ENCODE assay signal across 23 cellular contexts in the genomic region with DNA sequence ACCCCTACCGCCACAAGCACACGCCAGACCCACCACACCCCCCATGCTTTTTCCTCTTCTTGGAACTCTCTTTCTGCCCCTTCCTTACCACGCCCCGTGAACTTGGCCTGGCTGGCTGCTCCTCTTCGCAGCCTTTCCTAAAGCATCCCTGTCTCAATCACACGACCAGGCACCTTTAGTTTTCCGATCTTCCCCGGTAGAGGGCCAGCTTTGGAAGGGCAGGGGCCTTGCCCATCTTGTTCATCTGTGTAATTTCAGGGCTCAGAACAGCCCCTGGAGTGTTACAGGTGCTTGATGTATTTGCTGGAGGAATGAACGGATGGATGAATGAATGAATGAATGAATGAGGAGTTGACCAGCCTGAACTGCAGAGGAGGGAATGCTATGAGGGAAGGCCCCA. TPM values are rescaled to one million over a fixed set of nuclear protein-coding genes. Genes with fewer than 3 reads are reported as not detected.
DNase-seq lines count a peak whose midpoint lies in the region; ATAC-seq and TF ChIP-seq lines count a peak whose summit lies in the region.
"Had no signal": no experiment of that assay in that cellular context is flagged by ENCODE, and none has a peak within 500 bp of the region (broad histone marks: within the 10 kb centered on the region; RNA-seq: fewer than 3 reads in every experiment).

No MANE protein-coding gene starts in this region.

- peak overlapping the region; percentile 83 for H3K27ac ChIP-seq in angular gyrus (ENCODE audit: low read depth, low read length)
- no peak overlapping the region for H3K27ac ChIP-seq in endodermal cell (ENCODE audit: low read depth, low read length)
- H3K27ac ChIP-seq in temporal lobe (ENCODE audit: low read depth, low read length), result peak overlapping the region; percentile 60
- H3K27ac ChIP-seq: 22Rv1; BLaER1 treated with 17β-estradiol and CSF1 and Interleukin-3, amounts not matched to agents 10 nM and 100 nM; Peyer's patch had no signal

- H3K36me3 ChIP-seq in endodermal cell (ENCODE audit: control insufficient read depth, insufficient read depth, low read length), result no peaks in the 10 kb centered on the region
- H3K36me3 ChIP-seq: BLaER1 treated with 17β-estradiol and CSF1 and Interleukin-3, amounts not matched to agents 10 nM and 100 nM; Peyer's patch had no signal

- DNase-seq in DMS 273 (lab: John Stamatoyannopoulos, UW; ENCODE audit: unreplicated experiment), result peak; percentile 58
- no peak for DNase-seq in DMS 273 treated with DMSO at 0.1 percent for 48 hours (lab: John Stamatoyannopoulos, UW)
- no peak for DNase-seq in endodermal cell
- no peak for DNase-seq in nephron progenitor cell
- no peak for DNase-seq in omental fat pad (ENCODE audit: low spot score)
- DNase-seq: CD4-positive, alpha-beta memory T cell; GOT3; Kasumi-1; NCI-H1694; NCI-H2081 treated with DMSO at 0.1 percent for 48 hours; NCI-H2171 treated with DMSO at 0.1 percent for 48 hours; NCI-H524 treated with DMSO at 0.1 percent for 48 hours; NCI-H82 had no signal

- no peaks in the 10 kb centered on the region for H3K36me3 Mint-ChIP-seq in endodermal cell (ENCODE audit: low read depth)
- H3K36me3 Mint-ChIP-seq in nephron progenitor cell (ENCODE audit: low read depth), result no peaks in the 10 kb centered on the region
- H3K36me3 Mint-ChIP-seq: CD4-positive, alpha-beta memory T cell had no signal

- H3K27ac Mint-ChIP-seq in endodermal cell, result no peak overlapping the region
- no peak overlapping the region for H3K27ac Mint-ChIP-seq in nephron progenitor cell
- H3K27ac Mint-ChIP-seq: CD4-positive, alpha-beta memory T cell had no signal

- H3K9me3 Mint-ChIP-seq in endodermal cell (no peaks in the 10 kb centered on the region), nephron progenitor cell (no peaks in the 10 kb centered on the region)
- H3K9me3 Mint-ChIP-seq: CD4-positive, alpha-beta memory T cell had no signal

- H3K4me3 Mint-ChIP-seq in endodermal cell (no peak overlapping the region), nephron progenitor cell (no peak overlapping the region)
- H3K4me3 Mint-ChIP-seq: CD4-positive, alpha-beta memory T cell had no signal

- H3K27me3 Mint-ChIP-seq in endodermal cell (ENCODE audit: insufficient read depth) (peaks cover 7% of the 10 kb centered on the region), nephron progenitor cell (ENCODE audit: low read depth, poor library complexity) (peaks cover 28% of the 10 kb centered on the region)

- ATAC-seq in omental fat pad (ENCODE audit: low FRiP score), result no peak
- no peak for ATAC-seq in GM19351 (IDR thresholded peaks at IDR 0.05; ENCODE audit: unreplicated experiment)

- H3K9me3 ChIP-seq in endodermal cell (ENCODE audit: control insufficient read depth, low read length), result no peaks in the 10 kb centered on the region
- H3K9me3 ChIP-seq: BLaER1 treated with 17β-estradiol and CSF1 and Interleukin-3, amounts not matched to agents 10 nM and 100 nM; Caco-2; Peyer's patch had no signal

- H3K27me3 ChIP-seq in endodermal cell (ENCODE audit: control insufficient read depth, insufficient read depth, low read length, poor library complexity, severe bottlenecking), result peaks cover 14% of the 10 kb centered on the region
- H3K27me3 ChIP-seq: Peyer's patch had no signal

- no peaks in the 10 kb centered on the region for H3K4me1 ChIP-seq in endodermal cell (ENCODE audit: control insufficient read depth, insufficient read depth, low read length)
- H3K4me1 ChIP-seq: Caco-2, Peyer's patch had no signal

- 93 to 96% methylated on average over 5 to 9 of the region's 9 CpGs for WGBS in endodermal cell (ENCODE audit: insufficient coverage in 1 of 2, insufficient read length in 1 of 2), 2 experiments

- TF ChIP-seq CTCF in endodermal cell (conservative IDR thresholded peaks at IDR 0.05) (peak; percentile 43), nephron progenitor cell (IDR thresholded peaks at IDR 0.05) (no peak), omental fat pad (IDR thresholded peaks at IDR 0.05) (no peak)

- no peaks in the 10 kb centered on the region for H3K4me1 Mint-ChIP-seq in endodermal cell
- no peaks in the 10 kb centered on the region for H3K4me1 Mint-ChIP-seq in nephron progenitor cell

- H3K9ac ChIP-seq in endodermal cell (ENCODE audit: extremely low read depth, low read length, poor library complexity, severe bottlenecking), result no peak overlapping the region
- H3K9ac ChIP-seq: BLaER1 treated with 17β-estradiol and CSF1 and Interleukin-3, amounts not matched to agents 10 nM and 100 nM had no signal

- H3K4me3 ChIP-seq in endodermal cell (ENCODE audit: low read length), result no peak overlapping the region
- H3K4me3 ChIP-seq: BLaER1 treated with 17β-estradiol and CSF1 and Interleukin-3, amounts not matched to agents 10 nM and 100 nM; Peyer's patch had no signal

RNA-seq across cellular contexts. Expression of a gene that starts 3.7 kb away (rescaled TPM):
- total RNA-seq in endodermal cell (not detected), temporal lobe (0.25 TPM), omental fat pad (not detected)
- polyA plus RNA-seq in endodermal cell (2013, experiment 1 of 2), result not detected
- not detected for polyA plus RNA-seq in endodermal cell (2013, experiment 2 of 2)
- total RNA-seq: Caco-2; CD4-positive, alpha-beta memory T cell; Daoy; MCF 10A; Peyer's patch; SK-MEL-5 had no signal
- polyA plus RNA-seq: CD4-positive, alpha-beta memory T cell had no signal

RNA-seq across cellular contexts. Expression of a gene that starts 45.9 kb away (rescaled TPM):
- total RNA-seq in endodermal cell (under 1 TPM; 0.69 to 0.73 TPM), temporal lobe (154 TPM), omental fat pad (10 to 100 TPM in 1 of 4 donors, 1 to 10 TPM in 3; 4.3 to 18.2 (median 6.4) TPM)
- polyA plus RNA-seq in endodermal cell (2013, experiment 1 of 2), result 10.8 TPM
- 8.2 TPM for polyA plus RNA-seq in endodermal cell (2013, experiment 2 of 2)
